Comparison of ENCODE assay signal across 15 cellular contexts in genomic region chr17:19703776-19704371, GRCh38. TPM values are rescaled to one million over a fixed set of nuclear protein-coding genes. Genes with fewer than 3 reads are reported as not detected.
DNase-seq lines count a peak whose midpoint lies in the region; ATAC-seq and TF ChIP-seq lines count a peak whose summit lies in the region.
"Had no signal": no experiment of that assay in that cellular context is flagged by ENCODE, and none has a peak within 500 bp of the region (broad histone marks: within the 10 kb centered on the region; RNA-seq: fewer than 3 reads in every experiment).

No MANE protein-coding gene starts in this region.

- H3K27me3 ChIP-seq in H9 (ENCODE audit: insufficient read depth, low read length), result no peaks in the 10 kb centered on the region
- H3K27me3 ChIP-seq in body of pancreas, result no peaks in the 10 kb centered on the region
- H3K27me3 ChIP-seq in CD8-positive, alpha-beta T cell (ENCODE audit: insufficient read depth, low read length), result no peaks in the 10 kb centered on the region
- H3K27me3 ChIP-seq in HAP-1 (ENCODE audit: low read depth), result no peaks in the 10 kb centered on the region
- H3K27me3 ChIP-seq: BLaER1 had no signal

- H3K4me1 ChIP-seq in H9 (ENCODE audit: insufficient read depth, low read length) (no peaks in the 10 kb centered on the region; the same call in 1 of the 2 replicates), body of pancreas (peaks cover 11% of the 10 kb centered on the region), HAP-1 (peaks cover 11% of the 10 kb centered on the region)
- no peaks in the 10 kb centered on the region for H3K4me1 ChIP-seq in CD8-positive, alpha-beta T cell (ENCODE audit: insufficient read depth, low read length)
- H3K4me1 ChIP-seq: BLaER1, prostate gland had no signal

- no peak overlapping the region for H3K23ac ChIP-seq in H9 (ENCODE audit: insufficient read length, low read depth, low read length)

- CTCF ChIA-PET in CD8-positive, alpha-beta T cell (lab: Charles Lee), result interaction anchor here (0.5 to 1.6 kb wide), 2 partner anchors 17 to 234 kb away, joined by 3 read pairs; no protein-coding TSS in a partner anchor

- H3K27ac Mint-ChIP-seq in H9, result peak overlapping the region in 2 of 3 experiments; percentile 60 to 61; a peak in 3 of 7 replicates
- H3K27ac Mint-ChIP-seq in activated naive CD8-positive, alpha-beta T cell treated with anti-CD3 and anti-CD28 coated beads, Interleukin-2, amount 50 U/mL, for 24 hours, result no peak overlapping the region
- H3K27ac Mint-ChIP-seq in CD8-positive, alpha-beta T cell, result no peak overlapping the region
- H3K27ac Mint-ChIP-seq: T-cell had no signal

- H3K27ac ChIP-seq in H9 (ENCODE audit: insufficient read length, low read depth, low read length) (no peak overlapping the region), body of pancreas (peak overlapping the region in 1 of 4 donors; percentile 55)
- no peak overlapping the region for H3K27ac ChIP-seq in CD8-positive, alpha-beta T cell (ENCODE audit: low read depth, low read length)
- H3K27ac ChIP-seq: BLaER1, prostate gland had no signal

- TF ChIP-seq POLR2A in body of pancreas (IDR thresholded peaks at IDR 0.05), result no peak

- H3K14ac ChIP-seq in H9 (ENCODE audit: insufficient read depth, low read length), result peak overlapping the region; percentile 66

- H2BK5ac ChIP-seq in H9 (ENCODE audit: insufficient read length, low read length), result no peak overlapping the region

- H2BK20ac ChIP-seq in H9 (ENCODE audit: low read depth, low read length, poor library complexity, severe bottlenecking), result no peak overlapping the region

- POLR2A ChIA-PET in CD8-positive, alpha-beta T cell (lab: Charles Lee), result no interaction called here

- H3K36me3 Mint-ChIP-seq in H9 (ENCODE audit: insufficient read depth in 1 of 3, low read depth in 3 of 3), result no peaks in the 10 kb centered on the region
- no peaks in the 10 kb centered on the region for H3K36me3 Mint-ChIP-seq in activated naive CD8-positive, alpha-beta T cell treated with anti-CD3 and anti-CD28 coated beads, Interleukin-2, amount 50 U/mL, for 24 hours (ENCODE audit: low read depth)
- no peaks in the 10 kb centered on the region for H3K36me3 Mint-ChIP-seq in CD8-positive, alpha-beta T cell
- H3K36me3 Mint-ChIP-seq: T-cell had no signal

- no peaks in the 10 kb centered on the region for H3K27me3 Mint-ChIP-seq in H9 (ENCODE audit: low read depth)
- no peaks in the 10 kb centered on the region for H3K27me3 Mint-ChIP-seq in activated naive CD8-positive, alpha-beta T cell treated with anti-CD3 and anti-CD28 coated beads, Interleukin-2, amount 50 U/mL, for 24 hours
- no peaks in the 10 kb centered on the region for H3K27me3 Mint-ChIP-seq in CD8-positive, alpha-beta T cell (ENCODE audit: low read depth)
- H3K27me3 Mint-ChIP-seq: T-cell had no signal

- no peak overlapping the region for H4K5ac ChIP-seq in H9 (ENCODE audit: insufficient read length, low read depth, low read length)

- H2BK12ac ChIP-seq in H9 (ENCODE audit: insufficient read length, low read depth, low read length), result no peak overlapping the region

- no peak overlapping the region for H4K91ac ChIP-seq in H9 (ENCODE audit: insufficient read length, low read depth, low read length)

- H3K9me3 ChIP-seq in H9 (ENCODE audit: control insufficient read depth, low read depth, low read length) (no peaks in the 10 kb centered on the region), body of pancreas (no peaks in the 10 kb centered on the region), HAP-1 (no peaks in the 10 kb centered on the region)
- H3K9me3 ChIP-seq in CD8-positive, alpha-beta T cell (ENCODE audit: low read length), result no peaks in the 10 kb centered on the region
- H3K9me3 ChIP-seq: BLaER1, prostate gland had no signal

- TF ChIP-seq CTCF in H9 (conservative IDR thresholded peaks at IDR 0.05), result no peak
- no peak for TF ChIP-seq CTCF in body of pancreas (IDR thresholded peaks at IDR 0.05)
- TF ChIP-seq CTCF in CD8-positive, alpha-beta T cell (IDR thresholded peaks at IDR 0.05), result no peak

- no peak overlapping the region for H2AFZ ChIP-seq in H9 (ENCODE audit: low read length)

- H3K4me2 ChIP-seq in H9 (ENCODE audit: insufficient read depth, insufficient read length, low read length), result no peak overlapping the region
- H3K4me2 ChIP-seq: BLaER1 had no signal

- no peak overlapping the region for H3K9ac ChIP-seq in H9 (ENCODE audit: extremely low read depth, insufficient read length, low read length)
- H3K9ac ChIP-seq: BLaER1 had no signal

- H2AK5ac ChIP-seq in H9 (ENCODE audit: insufficient read length, low read length), result no peak overlapping the region

- no peak overlapping the region for H3K4me3 ChIP-seq in body of pancreas
- no peak overlapping the region for H3K4me3 ChIP-seq in CD8-positive, alpha-beta T cell (ENCODE audit: low read depth, low read length)
- no peak overlapping the region for H3K4me3 ChIP-seq in HAP-1
- H3K4me3 ChIP-seq: BLaER1, prostate gland had no signal

- no peak overlapping the region for H3K56ac ChIP-seq in H9 (ENCODE audit: insufficient read length, low read depth, low read length)

- ATAC-seq in body of pancreas, result peak; percentile 54
- peak; percentile 35 for ATAC-seq in sciatic nerve
- no peak for ATAC-seq in activated naive CD8-positive, alpha-beta T cell treated with anti-CD3 and anti-CD28 coated beads, Interleukin-2, amount 50 U/mL, for 24 hours
- ATAC-seq in CD8-positive, alpha-beta T cell, result no peak
- ATAC-seq: T-cell had no signal

- H3K79me2 ChIP-seq in H9 (ENCODE audit: insufficient read depth, low read length), result no peaks in the 10 kb centered on the region

- no peaks in the 10 kb centered on the region for H4K20me1 ChIP-seq in H9 (ENCODE audit: control insufficient read depth, insufficient read depth, insufficient read length)
- H4K20me1 ChIP-seq: BLaER1 had no signal

- H3K4ac ChIP-seq in H9 (ENCODE audit: low read depth, low read length), result no peak overlapping the region

- no peak overlapping the region for H3K18ac ChIP-seq in H9 (ENCODE audit: insufficient read length, low read depth, low read length)

- no peak overlapping the region for H4K8ac ChIP-seq in H9 (replicated peaks; ENCODE audit: insufficient read length, low read depth, low read length)

- in situ Hi-C loops in HAP-1 (cut with MboI; ENCODE audit: low sequenced_read_pairs), result no loop called here

- DNase-seq in H9, result peak; percentile 67
- peak in 3 of 4 donors; percentile 25 to 45 (median 43) for DNase-seq in body of pancreas
- DNase-seq in left kidney (ENCODE audit: low read depth, low spot score), result peak; percentile 57
- no peak for DNase-seq in sciatic nerve (ENCODE audit: low spot score)
- no peak for DNase-seq in activated naive CD8-positive, alpha-beta T cell treated with anti-CD3 and anti-CD28 coated beads, Interleukin-2, amount 50 U/mL, for 24 hours
- no peak for DNase-seq in CD8-positive, alpha-beta T cell
- no peak for DNase-seq in Kasumi-1 (lab: John Stamatoyannopoulos, UW)
- DNase-seq in HAP-1 (ENCODE audit: low spot score in 2 of 2), result no peak
- DNase-seq: activated CD4-positive, alpha-beta T cell treated with anti-CD3 and anti-CD28 coated beads, Interleukin-2, amount 50 U/mL, for 1 hour; mammary epithelial cell; MV-4-11; stimulated activated naive CD4-positive, alpha-beta T cell treated with Interleukin-2 at 50 U/mL for 16 hours; T-cell had no signal

- peaks cover 33 to 42% of the 10 kb centered on the region in 2 experiments for H3K4me1 Mint-ChIP-seq in H9
- H3K4me1 Mint-ChIP-seq in activated naive CD8-positive, alpha-beta T cell treated with anti-CD3 and anti-CD28 coated beads, Interleukin-2, amount 50 U/mL, for 24 hours, result no peaks in the 10 kb centered on the region
- H3K4me1 Mint-ChIP-seq in CD8-positive, alpha-beta T cell (ENCODE audit: low read depth), result no peaks in the 10 kb centered on the region
- H3K4me1 Mint-ChIP-seq: T-cell had no signal

- no peaks in the 10 kb centered on the region for H3K36me3 ChIP-seq in body of pancreas (replicated peaks in 1 of 2; ENCODE audit: insufficient read depth in 1 of 2, low read depth in 2 of 2)
- no peaks in the 10 kb centered on the region for H3K36me3 ChIP-seq in CD8-positive, alpha-beta T cell (ENCODE audit: insufficient read depth, low read length)
- H3K36me3 ChIP-seq in HAP-1 (replicated peaks), result no peaks in the 10 kb centered on the region
- H3K36me3 ChIP-seq: BLaER1, prostate gland had no signal

- no peak overlapping the region; a peak in 1 of 5 replicates for H3K4me3 Mint-ChIP-seq in H9
- H3K4me3 Mint-ChIP-seq in activated naive CD8-positive, alpha-beta T cell treated with anti-CD3 and anti-CD28 coated beads, Interleukin-2, amount 50 U/mL, for 24 hours, result no peak overlapping the region
- H3K4me3 Mint-ChIP-seq in CD8-positive, alpha-beta T cell, result no peak overlapping the region
- H3K4me3 Mint-ChIP-seq: T-cell had no signal

- no peaks in the 10 kb centered on the region; a peak in 1 of 5 replicates for H3K9me3 Mint-ChIP-seq in H9
- H3K9me3 Mint-ChIP-seq in activated naive CD8-positive, alpha-beta T cell treated with anti-CD3 and anti-CD28 coated beads, Interleukin-2, amount 50 U/mL, for 24 hours, result no peaks in the 10 kb centered on the region
- no peaks in the 10 kb centered on the region for H3K9me3 Mint-ChIP-seq in CD8-positive, alpha-beta T cell
- H3K9me3 Mint-ChIP-seq: T-cell had no signal

- intact Hi-C loops in body of pancreas (cut with DNase I) (no loop called here), sciatic nerve (cut with DNase I) (no loop called here)
- intact Hi-C loops in CD8-positive, alpha-beta T cell (cut with DNase I, micrococcal nuclease), result no loop called here

- WGBS in H9 (ENCODE audit: extremely low coverage, insufficient read length, low lambda C conversion rate), result no CpG with 5 or more reads among the region's 14 CpGs
- WGBS in body of pancreas, 2 donors, result 66 to 79% methylated on average over 3 to 14 of the region's 14 CpGs

- no peaks in the 10 kb centered on the region for H3K23me2 ChIP-seq in H9 (ENCODE audit: insufficient read length, low read depth, low read length, poor library complexity, severe bottlenecking)

- no peaks in the 10 kb centered on the region for H3K79me1 ChIP-seq in H9 (ENCODE audit: insufficient read depth, low read depth, low read length, poor library complexity, severe bottlenecking)

- H2BK120ac ChIP-seq in H9 (ENCODE audit: low read depth, low read length, poor library complexity, severe bottlenecking), result no peak overlapping the region

- H3T11ph ChIP-seq in H9 (ENCODE audit: low read length), result no peak overlapping the region

- H2BK15ac ChIP-seq in H9 (ENCODE audit: low read depth, low read length), result no peak overlapping the region

RNA-seq across cellular contexts. Expression of gene SLC47A2, which starts 12.5 kb away (rescaled TPM):
- total RNA-seq in H9 (2021) (not detected in 2 replicates), body of pancreas (under 1 TPM in 1 of 2 donors, not detected in 1; 0.26 TPM), sciatic nerve (not detected)
- not detected for total RNA-seq in CD8-positive, alpha-beta T cell
- total RNA-seq: prostate gland, T-cell had no signal

RNA-seq across cellular contexts. Expression of gene ALDH3A1, which starts 44.2 kb away (rescaled TPM):
- total RNA-seq in H9 (2021) (0.31 and 0.39 TPM in 2 replicates), body of pancreas (1 to 10 TPM in 1 of 2 donors, under 1 TPM in 1; 0.33 to 1.8 TPM), sciatic nerve (0.76 TPM)
- not detected for total RNA-seq in CD8-positive, alpha-beta T cell
- total RNA-seq: T-cell had no signal

RNA-seq across cellular contexts. Expression of gene ALDH3A2, which starts 55.3 kb away (rescaled TPM):
- 94.2 and 100 TPM in 2 replicates for total RNA-seq in H9 (2021)
- total RNA-seq in body of pancreas, result 100 to 1,000 TPM; 128 to 131 TPM
- 74.3 TPM for total RNA-seq in sciatic nerve
- 10 to 100 TPM; 14.9 to 16.6 TPM for total RNA-seq in CD8-positive, alpha-beta T cell

Comparison
In these comparisons a context has a peak if more than half of its experiments do, and no peak if none do; other contexts are left out.
1. DNase-seq: peak in H9 (single experiment), body of pancreas (3 of 4) and left kidney (single experiment); none in sciatic nerve (single experiment), activated naive CD8-positive, alpha-beta T cell treated with anti-CD3 and anti-CD28 coated beads, Interleukin-2, amount 50 U/mL, for 24 hours (single experiment), CD8-positive, alpha-beta T cell (0 of 7), Kasumi-1 (0 of 2) and HAP-1 (0 of 2).
2. H3K27ac Mint-ChIP-seq: peak in H9 (2 of 3); none in activated naive CD8-positive, alpha-beta T cell treated with anti-CD3 and anti-CD28 coated beads, Interleukin-2, amount 50 U/mL, for 24 hours (single experiment) and CD8-positive, alpha-beta T cell (single experiment).
3. ATAC-seq: peak in body of pancreas (single experiment) and sciatic nerve (single experiment); none in activated naive CD8-positive, alpha-beta T cell treated with anti-CD3 and anti-CD28 coated beads, Interleukin-2, amount 50 U/mL, for 24 hours (single experiment) and CD8-positive, alpha-beta T cell (single experiment).